In the genomic region with DNA sequence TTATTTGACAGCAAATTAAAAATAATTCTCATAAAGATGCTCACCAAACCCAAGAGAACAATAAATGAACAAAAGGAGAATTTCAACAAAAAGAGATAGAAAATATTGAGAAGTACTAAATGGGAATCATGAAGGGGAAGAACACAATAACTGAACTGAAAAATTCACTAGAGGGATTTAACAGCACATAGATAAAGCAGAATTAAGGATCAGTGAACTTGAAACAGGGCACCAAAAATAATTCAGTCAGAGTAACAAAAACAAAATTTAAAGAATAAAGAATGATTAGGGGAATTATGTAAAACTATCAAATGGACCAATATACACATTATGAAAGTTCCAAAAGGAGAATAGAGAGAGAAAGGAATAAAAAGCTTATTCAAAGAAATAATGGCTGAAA, we compare ENCODE assay signal across 11 cellular contexts. TPM values are rescaled to one million over a fixed set of nuclear protein-coding genes. Genes with fewer than 3 reads are reported as not detected.
"Had no signal": no experiment of that assay in that cellular context is flagged by ENCODE, and none has a peak within 500 bp of the region (broad histone marks: within the 10 kb centered on the region; RNA-seq: fewer than 3 reads in every experiment).

No MANE protein-coding gene starts in this region.

- H3K36me3 ChIP-seq: HAP-1 had no signal

- H3K4me3 Mint-ChIP-seq: GM23338, H9, HFFc6 had no signal

- H3K27ac ChIP-seq: GM23248 had no signal

- H3K4me2 ChIP-seq: GM23338 had no signal

- H3K4me3 ChIP-seq: GM23248, GM23338, HAP-1 had no signal

- H3K9ac ChIP-seq: GM23248 had no signal

- H3K4me1 ChIP-seq: HAP-1 had no signal

- H3K9me3 Mint-ChIP-seq: GM23338, HFFc6 had no signal

- DNase-seq: GM23248, GOT3, H7, H9, HCEC 1CT, HFFc6 had no signal

- H3K27ac Mint-ChIP-seq: GM23338, H9, HFFc6 had no signal

- H2AFZ ChIP-seq: GM23248, GM23338 had no signal

- ATAC-seq: GM23338, HCT116 had no signal

- H3K4me1 Mint-ChIP-seq: GM23338 had no signal

RNA-seq across cellular contexts. Expression of a gene that starts 7.8 kb away (rescaled TPM):
- total RNA-seq: GM23248, GM23338, H1, H4, H7, H9, HFFc6 had no signal
- polyA plus RNA-seq: GM23248, GM23338, H1 had no signal
